In the genomic region with DNA sequence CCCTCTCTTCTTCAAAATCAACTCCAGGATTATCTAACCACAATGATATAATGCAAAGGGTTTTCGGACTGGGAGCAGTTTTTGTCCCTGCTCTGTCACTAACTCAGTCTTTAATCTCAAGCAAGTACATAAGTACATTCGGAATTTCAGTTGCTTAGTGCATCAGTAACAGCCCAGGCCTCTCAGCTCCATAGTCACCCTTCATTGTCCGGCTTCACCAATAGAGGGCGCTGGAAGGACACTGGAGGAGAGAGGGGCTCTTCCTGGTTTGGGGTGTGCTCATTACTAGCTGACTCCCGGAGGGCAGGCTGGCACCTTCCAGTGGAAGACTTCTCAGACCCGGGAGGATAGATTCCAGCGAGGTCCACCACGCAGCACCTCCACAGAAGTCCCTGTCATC, we compare ENCODE assay signal across 8 cellular contexts.
A peak's percentile ranks its signal among the peaks of the same experiment; 100 is the strongest.
DNase-seq lines count a peak whose midpoint lies in the region; ATAC-seq, FAIRE-seq and TF ChIP-seq lines count a peak whose summit lies in the region.

No MANE protein-coding gene starts in this region.

- FAIRE-seq in bronchial epithelial cell (lab: Jason Lieb, UNC): no peak

- H3K27me3 ChIP-seq in NT2/D1 (ENCODE audit: insufficient read depth, insufficient read length) (no peaks in the 10 kb centered on the region), bronchial epithelial cell (ENCODE audit: control insufficient read depth, insufficient read depth, low read length) (no peaks in the 10 kb centered on the region)

- ATAC-seq in GM18519 (IDR thresholded peaks at IDR 0.05; ENCODE audit: low FRiP score, unreplicated experiment): peak; percentile 85
- peak; percentile 93 for ATAC-seq in HG03095 (IDR thresholded peaks at IDR 0.05; ENCODE audit: unreplicated experiment)
- no peak for ATAC-seq in activated CD4-positive, CD25-positive, alpha-beta regulatory T cell treated with anti-CD3 and anti-CD28 coated beads, Interleukin-2, amount 50 U/mL, for 24 hours

- no peak overlapping the region for H3K9ac ChIP-seq in NT2/D1 (ENCODE audit: insufficient read length, low read depth)

- H3K9me3 ChIP-seq in NT2/D1 (ENCODE audit: insufficient read depth, low read length): no peaks in the 10 kb centered on the region

- H3K36me3 ChIP-seq in NT2/D1 (ENCODE audit: insufficient read depth, insufficient read length, low read length): no peaks in the 10 kb centered on the region
- no peaks in the 10 kb centered on the region for H3K36me3 ChIP-seq in bronchial epithelial cell (ENCODE audit: control insufficient read depth, insufficient read depth, low read length)

- H3K4me1 ChIP-seq in NT2/D1 (ENCODE audit: insufficient read depth, insufficient read length): no peaks in the 10 kb centered on the region

- H3K4me3 ChIP-seq in NT2/D1 (ENCODE audit: insufficient read length, low read depth): no peak overlapping the region
- no peak overlapping the region for H3K4me3 ChIP-seq in bronchial epithelial cell (ENCODE audit: low read depth, low read length)

- DNase-seq in COLO668 (lab: John Stamatoyannopoulos, UW; ENCODE audit: unreplicated experiment) (peak; percentile 24), NT2/D1 (ENCODE audit: low read depth, low spot score) (peak; percentile 55), bronchial epithelial cell (ENCODE audit: low read depth) (peak; percentile 48), non-pigmented ciliary epithelial cell (ENCODE audit: low read depth) (peak; percentile 35), NCI-H1436 (lab: John Stamatoyannopoulos, UW) (no peak)

- peak; percentile 85 for TF ChIP-seq CTCF in bronchial epithelial cell (IDR thresholded peaks at IDR 0.05; ENCODE audit: insufficient read depth, low read length, severe bottlenecking)

Comparison
In these comparisons a context has a peak if more than half of its experiments do, and no peak if none do; other contexts are left out.
1. ATAC-seq: peak in GM18519 (single experiment) and HG03095 (single experiment); none in activated CD4-positive, CD25-positive, alpha-beta regulatory T cell treated with anti-CD3 and anti-CD28 coated beads, Interleukin-2, amount 50 U/mL, for 24 hours (0 of 2).